Comparison of ENCODE assay signal across 11 cellular contexts in the genomic region with DNA sequence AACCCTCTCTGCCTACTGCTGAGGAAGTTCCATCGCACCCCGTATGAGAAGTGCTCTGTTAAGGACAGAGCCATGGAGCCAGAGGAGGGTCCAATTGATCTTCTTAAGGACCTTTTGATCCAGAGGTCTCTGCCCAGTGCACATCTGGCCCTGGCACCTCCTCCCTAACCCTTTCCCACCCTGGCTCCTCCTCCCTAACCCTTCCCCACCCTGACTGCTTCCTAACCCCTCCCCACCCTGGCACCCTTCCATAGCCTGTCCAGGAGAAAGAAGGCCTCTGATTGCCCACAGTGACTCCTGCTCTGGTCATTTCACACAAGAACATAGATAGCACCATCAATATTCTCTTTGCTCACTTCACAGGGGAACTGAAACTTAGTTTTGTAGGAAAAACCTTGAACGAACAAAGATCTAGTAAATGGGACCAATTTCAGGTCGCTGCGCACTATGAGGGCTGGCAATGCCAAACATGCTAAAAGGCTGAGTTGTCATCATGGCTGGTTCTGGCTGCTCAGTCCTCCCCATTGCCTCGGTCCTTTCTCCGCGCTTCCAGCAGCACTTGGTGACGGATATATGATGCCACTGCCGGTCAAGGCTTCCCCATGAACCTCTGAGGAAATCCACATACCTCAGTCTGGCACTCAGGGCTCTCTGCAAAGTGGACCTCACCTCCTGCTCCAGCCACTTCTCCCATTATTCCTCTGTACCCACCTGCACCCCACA. TPM values are rescaled to one million over a fixed set of nuclear protein-coding genes. Genes with fewer than 3 reads are reported as not detected.
A peak's percentile ranks its signal among the peaks of the same experiment; 100 is the strongest.
DNase-seq lines count a peak whose midpoint lies in the region; ATAC-seq, FAIRE-seq and TF ChIP-seq lines count a peak whose summit lies in the region.
"Had no signal": no experiment of that assay in that cellular context is flagged by ENCODE, and none has a peak within 500 bp of the region (broad histone marks: within the 10 kb centered on the region; RNA-seq: fewer than 3 reads in every experiment).

No MANE protein-coding gene starts in this region.

- no peak overlapping the region for H3K27ac ChIP-seq in H1 (ENCODE audit: low read depth, low read length)

- CTCF ChIA-PET in H1 (lab: Charles Lee; ENCODE audit: partially characterized antibody): interaction anchor here (0.6 to 6.1 kb wide), 51 partner anchors 9 to 245 kb away, joined by 3 to 96 read pairs (median 5); no protein-coding TSS in a partner anchor

- TF ChIP-seq POLR2A in GM12892 (IDR thresholded peaks at IDR 0.05; ENCODE audit: low read depth, low read length): no peak
- TF ChIP-seq POLR2A in H1 (IDR thresholded peaks at IDR 0.05; ENCODE audit: control extremely low read depth in 1 of 2, low read depth in 2 of 2, low read length in 2 of 2): no peak

- no peaks in the 10 kb centered on the region for H4K20me1 ChIP-seq in H1 (replicated peaks in 1 of 2; ENCODE audit: control insufficient read depth in 1 of 2, insufficient read depth in 2 of 2, low read length in 2 of 2)

- no peak for TF ChIP-seq RAD21 in H1 (IDR thresholded peaks at IDR 0.05 in 1 of 2, conservative IDR thresholded peaks at IDR 0.05 in 1 of 2; ENCODE audit: low read depth in 2 of 2, low read length in 2 of 2)

- no peak for TF ChIP-seq CTCF in GM20000 (IDR thresholded peaks at IDR 0.05; ENCODE audit: extremely low read depth, missing control alignments)
- no peak for TF ChIP-seq CTCF in H1 (IDR thresholded peaks at IDR 0.05; ENCODE audit: control extremely low read depth in 1 of 3, insufficient read depth in 1 of 3, low read depth in 1 of 3, low read length in 3 of 3)

- H3K23ac ChIP-seq in H1 (ENCODE audit: insufficient read length): no peak overlapping the region

- H2BK120ac ChIP-seq in H1 (replicated peaks; ENCODE audit: low read depth, low read length): no peak overlapping the region

- no peaks in the 10 kb centered on the region for H3K79me2 ChIP-seq in H1 (ENCODE audit: control insufficient read depth in 1 of 2, insufficient read depth in 2 of 2, low read length in 2 of 2)

- H3K18ac ChIP-seq in H1 (ENCODE audit: extremely low read depth, low read length): no peak overlapping the region

- H4K8ac ChIP-seq in H1 (ENCODE audit: extremely low read depth, insufficient read depth, low read length): no peak overlapping the region

- H3K9ac ChIP-seq in H1 (replicated peaks in 1 of 4; ENCODE audit: extremely low read depth in 1 of 4, low read depth in 3 of 4, low read length in 3 of 4): no peak overlapping the region; a peak in 1 of 7 replicates

- no peak overlapping the region for H3K4ac ChIP-seq in H1 (replicated peaks; ENCODE audit: insufficient read length, low read depth, low read length)

- peaks cover 2 to 7% of the 10 kb centered on the region in 2 experiments for H3K9me3 ChIP-seq in H1 (ENCODE audit: insufficient read depth in 2 of 2, low read depth in 1 of 2, low read length in 1 of 2)

- no peak overlapping the region for H3K56ac ChIP-seq in H1 (replicated peaks; ENCODE audit: insufficient read length, low read depth, low read length)

- peak; percentile 17 for FAIRE-seq in GM12892 (lab: Jason Lieb, UNC)
- FAIRE-seq in H1 (lab: Jason Lieb, UNC): no peak
- FAIRE-seq: endometrium had no signal

- H3K4me2 ChIP-seq in H1 (ENCODE audit: insufficient read depth in 1 of 2, low read depth in 2 of 2, low read length in 2 of 2): no peak overlapping the region

- H3K27me3 ChIP-seq in H1 (replicated peaks in 1 of 4; ENCODE audit: control insufficient read depth in 3 of 4, extremely low read depth in 1 of 4, insufficient read depth in 3 of 4, low read length in 3 of 4): peaks cover 0 to 5% (median 0%) of the 10 kb centered on the region in 4 experiments; a peak in 2 of 7 replicates

- 90% methylated on average over 10 of the region's 10 CpGs; no CpG with 5 or more reads in 1 of the 2 experiments for WGBS in H1 (ENCODE audit: extremely low coverage in 1 of 2, insufficient coverage in 1 of 2, insufficient read length in 1 of 2, insufficient replicate concordance in 2 of 2, low coverage in 1 of 2, low lambda C conversion rate in 2 of 2, missing lambda C conversion rate in 1 of 2), 2 experiments

- H3K4me3 ChIP-seq in H1 (ENCODE audit: extremely low read depth in 1 of 4, insufficient read depth in 2 of 4, low read depth in 3 of 4, low read length in 4 of 4): no peak overlapping the region
- H3K4me3 ChIP-seq: left ventricle myocardium inferior had no signal

- H3K79me1 ChIP-seq in H1 (ENCODE audit: low read depth, low read length): no peaks in the 10 kb centered on the region

- no peak for TF ChIP-seq EP300 in H1 (IDR thresholded peaks at IDR 0.05; ENCODE audit: borderline replicate concordance in 1 of 2, low read depth in 2 of 2, low read length in 2 of 2)

- no peak overlapping the region; the same call in 1 of the 2 replicates for H2BK5ac ChIP-seq in H1 (ENCODE audit: low read depth, low read length)

- no peak overlapping the region for H2BK15ac ChIP-seq in H1 (ENCODE audit: low read length)

- no peak overlapping the region for H2BK20ac ChIP-seq in H1 (ENCODE audit: low read length)

- no peak for DNase-seq in GM12892 (ENCODE audit: insufficient read length)
- peak; percentile 32 for DNase-seq in GM20000 (ENCODE audit: low spot score)
- no peak for DNase-seq in H1 (ENCODE audit: low read depth in 1 of 2, low spot score in 2 of 2)
- DNase-seq in HK-2 (ENCODE audit: unreplicated experiment): no peak
- DNase-seq in OCI-M2 (lab: John Stamatoyannopoulos, UW; ENCODE audit: unreplicated experiment): no peak
- DNase-seq in cerebellum (ENCODE audit: low spot score): no peak
- no peak for DNase-seq in AG08395 (ENCODE audit: low spot score)
- DNase-seq: left ventricle myocardium inferior; stimulated activated CD4-positive, alpha-beta T cell treated with anti-CD3 and anti-CD28 coated beads, Interleukin-2, amount 100 ng/mL, for 48 hours had no signal

- H2AFZ ChIP-seq in H1 (ENCODE audit: low read length): no peak overlapping the region

- H3K14ac ChIP-seq in H1 (ENCODE audit: insufficient read length): no peak overlapping the region

- H4K5ac ChIP-seq in H1 (ENCODE audit: insufficient read length, low read depth, low read length): no peak overlapping the region

- no peak overlapping the region for H4K91ac ChIP-seq in H1 (replicated peaks; ENCODE audit: insufficient read length, low read length)

- peaks cover 5 to 7% (median 6%) of the 10 kb centered on the region in 4 experiments; a peak in 6 of 7 replicates for H3K4me1 ChIP-seq in H1 (replicated peaks in 1 of 4; ENCODE audit: control insufficient read depth in 3 of 4, insufficient read depth in 4 of 4, low read length in 3 of 4)

- ATAC-seq in HG03196 (IDR thresholded peaks at IDR 0.05; ENCODE audit: unreplicated experiment): peak; percentile 47

- POLR2A ChIA-PET in H1 (lab: Charles Lee; ENCODE audit: partially characterized antibody): interaction anchor here (1.1 to 1.4 kb wide), 2 partner anchors 75 to 145 kb away, joined by 3 read pairs; no protein-coding TSS in a partner anchor

- H3K23me2 ChIP-seq in H1 (ENCODE audit: low read depth, low read length): no peaks in the 10 kb centered on the region; the same call in 1 of the 2 replicates

- H3K36me3 ChIP-seq in H1 (ENCODE audit: control insufficient read depth in 2 of 4, insufficient read depth in 4 of 4, low read length in 3 of 4): no peaks in the 10 kb centered on the region
- H3K36me3 ChIP-seq: left ventricle myocardium inferior had no signal

- no peak overlapping the region for H2AK5ac ChIP-seq in H1 (ENCODE audit: low read depth, low read length)

- H2BK12ac ChIP-seq in H1 (ENCODE audit: low read depth, low read length): peak overlapping the region; percentile 22; the same call in 1 of the 2 replicates

TF ChIP-seq in H1, 55 proteins besides CTCF, POLR2A, EP300 and RAD21:
- no peak for TF ChIP-seq YY1 (IDR thresholded peaks at IDR 0.05; ENCODE audit: low read depth, low read length)
- TF ChIP-seq SP1 (IDR thresholded peaks at IDR 0.05; ENCODE audit: low read depth, low read length): no peak
- TF ChIP-seq, protein P1, sequence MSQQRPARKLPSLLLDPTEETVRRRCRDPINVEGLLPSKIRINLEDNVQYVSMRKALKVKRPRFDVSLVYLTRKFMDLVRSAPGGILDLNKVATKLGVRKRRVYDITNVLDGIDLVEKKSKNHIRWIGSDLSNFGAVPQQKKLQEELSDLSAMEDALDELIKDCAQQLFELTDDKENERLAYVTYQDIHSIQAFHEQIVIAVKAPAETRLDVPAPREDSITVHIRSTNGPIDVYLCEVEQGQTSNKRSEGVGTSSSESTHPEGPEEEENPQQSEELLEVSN (IDR thresholded peaks at IDR 0.05): no peak
TF ChIP-seq in H1: peak in this region for 0.

RNA-seq across cellular contexts. Expression of gene PKDCC, which starts 49.2 kb away (rescaled TPM):
- 1.8 TPM for polyA plus RNA-seq in GM12892 (2012; ENCODE audit: missing spikeins)
- total RNA-seq in H1 (2021; fragmentation: NEBNext Ultra II Directional; extraction: Animal tissue kit (Norgen Biotek cat#: 25700)): 48.0 and 49.9 TPM in 2 replicates
- polyA plus RNA-seq in H1 (2011; rRNA removed): 80.1 and 115 TPM in 2 replicates
- 148 TPM for polyA plus RNA-seq in H1 (2011; cell fraction: cytosol; rRNA removed)
- 347 TPM for polyA plus RNA-seq in H1 (2011; cell fraction: nucleus; rRNA removed)
- 37.2 to 63.9 TPM (median 58.3 TPM) in 4 replicates for polyA plus RNA-seq in H1 (2012, experiment 1 of 2)
- polyA plus RNA-seq in H1 (2012, experiment 2 of 2): 59.7 TPM
- 8.0 TPM for polyA plus RNA-seq in H1 (2013, experiment 1 of 2)
- 7.8 TPM for polyA plus RNA-seq in H1 (2013, experiment 2 of 2)
- polyA minus RNA-seq in H1 (2011; rRNA and poly(A)+ RNA removed): 84.3 and 179 TPM in 2 replicates
- 55.0 TPM for polyA minus RNA-seq in H1 (2011; cell fraction: cytosol; rRNA and poly(A)+ RNA removed)
- polyA minus RNA-seq in H1 (2011; cell fraction: nucleus; rRNA and poly(A)+ RNA removed): 79.6 TPM
- total RNA-seq in cerebellum: 30.9 TPM
